1 cellular context compared by ENCODE assay signal in the genomic region with DNA sequence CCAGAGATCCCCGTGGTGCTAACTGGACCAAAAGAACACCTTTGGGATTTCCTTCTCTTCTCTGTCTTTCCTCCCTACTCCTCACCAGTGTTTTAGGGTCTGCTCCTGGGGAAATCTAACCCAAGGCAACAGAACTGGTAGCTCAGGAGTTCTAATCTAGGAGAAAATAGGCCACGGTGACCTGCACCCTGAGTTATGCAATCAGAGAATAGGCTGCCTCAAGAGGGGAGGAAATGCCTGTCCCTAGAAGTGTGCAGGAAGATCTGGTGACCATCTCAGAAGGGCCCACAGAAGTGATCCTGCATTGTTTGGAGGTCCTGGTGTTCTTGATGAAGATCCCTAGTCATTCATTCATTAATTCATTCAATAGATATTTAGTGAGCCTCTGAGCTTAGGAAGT.
TF ChIP-seq lines count a peak whose summit lies in the region.

No MANE protein-coding gene starts in this region.

TF ChIP-seq in K562, 482 proteins besides CTCF, POLR2A, EP300 and RAD21:
- no peak for TF ChIP-seq CEBPG (CRISPR knock-in tag; IDR thresholded peaks at IDR 0.05)
- TF ChIP-seq CEBPG (tag; conservative IDR thresholded peaks at IDR 0.05 in 1 of 2, IDR thresholded peaks at IDR 0.05 in 1 of 2), result 0 out of 4 replicates have a peak, but pooled peaks of 1 of the 2 experiments have one; percentile 45
- no peak for TF ChIP-seq SP2 (IDR thresholded peaks at IDR 0.05; ENCODE audit: extremely low read depth, low read depth, low read length, poor library complexity, severe bottlenecking)
- TF ChIP-seq CBX1 (IDR thresholded peaks at IDR 0.05; ENCODE audit: low read depth), result no peak
- no peak for TF ChIP-seq ZNF444 (CRISPR knock-in tag; IDR thresholded peaks at IDR 0.05)
- TF ChIP-seq CEBPB (tag; IDR thresholded peaks at IDR 0.05), result peak; percentile 81
- TF ChIP-seq RBFOX2 (IDR thresholded peaks at IDR 0.05; ENCODE audit: low read depth, low read length), result no peak
